Comparison of ENCODE assay signal across 26 cellular contexts in the genomic region with DNA sequence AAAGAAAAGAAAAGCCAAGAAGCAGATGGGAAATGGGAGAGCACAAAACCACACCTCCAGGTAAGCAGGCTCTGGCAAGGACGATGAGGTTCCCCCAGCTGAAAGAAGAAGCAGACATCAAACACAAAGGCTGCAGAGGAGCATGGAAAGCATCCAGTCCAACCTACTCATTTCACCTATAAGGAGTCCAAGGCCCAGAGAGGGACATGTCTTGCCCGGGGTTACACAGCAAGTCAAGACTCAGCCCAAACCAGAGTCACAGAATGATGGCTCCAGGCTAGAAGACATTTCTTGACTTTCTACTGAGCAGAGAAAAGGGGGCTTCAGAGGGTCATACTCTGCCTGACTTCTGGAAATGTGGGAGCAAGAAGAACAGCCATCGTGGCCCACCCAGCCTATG. TPM values are rescaled to one million over a fixed set of nuclear protein-coding genes. Genes with fewer than 3 reads are reported as not detected.
DNase-seq lines count a peak whose midpoint lies in the region; ATAC-seq, FAIRE-seq and TF ChIP-seq lines count a peak whose summit lies in the region.
"Had no signal": no experiment of that assay in that cellular context is flagged by ENCODE, and none has a peak within 500 bp of the region (broad histone marks: within the 10 kb centered on the region; RNA-seq: fewer than 3 reads in every experiment).

No MANE protein-coding gene starts in this region.

- H3K4me3 Mint-ChIP-seq in activated CD8-positive, alpha-beta memory T cell treated with anti-CD3 and anti-CD28 coated beads, Interleukin-2, amount 10 ng/mL, durations not matched to agents 7 days and 5 days: no peak overlapping the region
- H3K4me3 Mint-ChIP-seq: CD4-positive, alpha-beta memory T cell; CD4-positive, CD25-positive, alpha-beta regulatory T cell; CD8-positive, alpha-beta memory T cell had no signal

- no peak for TF ChIP-seq CTCF in HepG2 (CRISPR knock-in tag; IDR thresholded peaks at IDR 0.05)
- TF ChIP-seq CTCF in right lobe of liver (IDR thresholded peaks at IDR 0.05): no peak
- no peak for TF ChIP-seq CTCF in HEK293 (tag by site-specific recombination; IDR thresholded peaks at IDR 0.05)
- TF ChIP-seq CTCF in K562 (IDR thresholded peaks at IDR 0.05 in 2 of 3, conservative IDR thresholded peaks at IDR 0.05 in 1 of 3; ENCODE audit: insufficient read depth in 2 of 3, low read depth in 1 of 3, low read length in 3 of 3): no peak
- TF ChIP-seq CTCF in upper lobe of right lung (IDR thresholded peaks at IDR 0.05): no peak
- no peak for TF ChIP-seq CTCF in body of pancreas (IDR thresholded peaks at IDR 0.05)

- intact Hi-C loops in HepG2 (cut with micrococcal nuclease; ENCODE audit: unreplicated experiment) (no loop called here), right lobe of liver (cut with DNase I) (no loop called here), K562 (cut with micrococcal nuclease) (no loop called here), upper lobe of right lung (cut with DNase I) (no loop called here), body of pancreas (cut with DNase I) (no loop called here)

- ATAC-seq in HepG2: no peak
- no peak for ATAC-seq in right lobe of liver
- no peak for ATAC-seq in K562
- no peak for ATAC-seq in upper lobe of right lung
- no peak for ATAC-seq in body of pancreas
- no peak for ATAC-seq in activated CD8-positive, alpha-beta memory T cell treated with anti-CD3 and anti-CD28 coated beads, Interleukin-2, amount 10 ng/mL, durations not matched to agents 7 days and 5 days

- TF ChIP-seq RAD21 in HepG2 (CRISPR knock-in tag; IDR thresholded peaks at IDR 0.05) (no peak), K562 (CRISPR knock-in tag; conservative IDR thresholded peaks at IDR 0.05 in 1 of 2, IDR thresholded peaks at IDR 0.05 in 1 of 2) (no peak)

- POLR2A ChIA-PET in HepG2 (lab: Yijun Ruan, JAX) (interaction anchor here (2.8 to 11.7 kb wide), 3 partner anchors 20 to 78 kb away, joined by 10 to 187 read pairs (median 13); no protein-coding TSS in a partner anchor), HEK293 (lab: Yijun Ruan, JAX) (interaction anchor here (0.7 kb wide), 2 partner anchors 128 to 1182 kb away, joined by 3 to 4 read pairs; no protein-coding TSS in a partner anchor), K562 (lab: Yijun Ruan, JAX) (interaction anchor here (0.7 to 1.3 kb wide), 4 partner anchors 10 to 149 kb away, joined by 3 read pairs; no protein-coding TSS in a partner anchor)

- H3K4me1 ChIP-seq in HepG2 (ENCODE audit: insufficient read depth, low read length): peaks cover 85% of the 10 kb centered on the region
- H3K4me1 ChIP-seq in right lobe of liver: peaks cover 0 to 17% (median 4%) of the 10 kb centered on the region in 4 donors
- H3K4me1 ChIP-seq in HEK293 (ENCODE audit: control insufficient read depth, insufficient read depth, low read length): peaks cover 13% of the 10 kb centered on the region
- H3K4me1 ChIP-seq in K562 (replicated peaks in 1 of 2; ENCODE audit: control insufficient read depth in 2 of 2, insufficient read depth in 2 of 2, low read length in 2 of 2): peaks cover 0 to 17% of the 10 kb centered on the region in 2 experiments; a peak in 2 of 5 replicates
- peaks cover 26% of the 10 kb centered on the region for H3K4me1 ChIP-seq in upper lobe of right lung
- H3K4me1 ChIP-seq in body of pancreas: peaks cover 17% of the 10 kb centered on the region
- H3K4me1 ChIP-seq: BE2C had no signal

- BruUV-seq in HepG2 (replicated peaks; lab: Mats Ljungman, UMichigan) (no TSS peak), K562 (replicated peaks; lab: Mats Ljungman, UMichigan) (no TSS peak)

- peaks cover 8% of the 10 kb centered on the region for H3K4me1 Mint-ChIP-seq in activated CD8-positive, alpha-beta memory T cell treated with anti-CD3 and anti-CD28 coated beads, Interleukin-2, amount 10 ng/mL, durations not matched to agents 7 days and 5 days

- H3K79me2 ChIP-seq in HepG2 (ENCODE audit: insufficient read depth, low read length): no peaks in the 10 kb centered on the region
- H3K79me2 ChIP-seq in K562 (ENCODE audit: control insufficient read depth, insufficient read depth, low read length): no peaks in the 10 kb centered on the region

- H3K4me3 ChIP-seq in HepG2 (replicated peaks in 1 of 3; ENCODE audit: insufficient read depth in 1 of 3, low read depth in 2 of 3, low read length in 3 of 3) (no peak overlapping the region), right lobe of liver (no peak overlapping the region), HEK293 (ENCODE audit: low read depth, low read length) (no peak overlapping the region), K562 (no peak overlapping the region), upper lobe of right lung (no peak overlapping the region), body of pancreas (no peak overlapping the region)
- H3K4me3 ChIP-seq: BLaER1 had no signal

- 65% methylated on average over 3 of the region's 3 CpGs for WGBS in HepG2 (ENCODE audit: low lambda C conversion rate)
- 40% methylated on average over 2 of the region's 3 CpGs for WGBS in right lobe of liver (ENCODE audit: insufficient coverage, low coverage, low lambda C conversion rate, missing lambda C conversion rate)
- WGBS in K562 (ENCODE audit: insufficient coverage, low coverage, missing lambda C conversion rate): 3% methylated on average over 3 of the region's 3 CpGs
- 44 to 60% methylated on average over 2 to 3 of the region's 3 CpGs for WGBS in body of pancreas, 2 donors

- no peak overlapping the region for H3K9ac ChIP-seq in HepG2 (ENCODE audit: insufficient read depth, low read depth, low read length)
- no peak overlapping the region for H3K9ac ChIP-seq in K562 (ENCODE audit: insufficient read depth in 1 of 2, low read depth in 2 of 2, low read length in 2 of 2)
- H3K9ac ChIP-seq: BLaER1 had no signal

- no peak overlapping the region for H3K27ac Mint-ChIP-seq in activated CD8-positive, alpha-beta memory T cell treated with anti-CD3 and anti-CD28 coated beads, Interleukin-2, amount 10 ng/mL, durations not matched to agents 7 days and 5 days
- H3K27ac Mint-ChIP-seq: CD14-positive monocyte; CD4-positive, alpha-beta memory T cell; CD4-positive, CD25-positive, alpha-beta regulatory T cell; CD8-positive, alpha-beta memory T cell had no signal

- H3K4me2 ChIP-seq in HepG2 (ENCODE audit: low read depth, low read length) (no peak overlapping the region), K562 (ENCODE audit: insufficient read depth, low read length) (no peak overlapping the region)
- H3K4me2 ChIP-seq: BLaER1 had no signal

- H3K9me1 ChIP-seq in K562 (ENCODE audit: control insufficient read depth, insufficient read depth, low read length): no peaks in the 10 kb centered on the region

- H3K36me3 ChIP-seq in HepG2 (replicated peaks in 1 of 2; ENCODE audit: control insufficient read depth in 1 of 2, insufficient read depth in 2 of 2, low read length in 2 of 2) (no peaks in the 10 kb centered on the region), right lobe of liver (no peaks in the 10 kb centered on the region), HEK293 (ENCODE audit: control insufficient read depth in 2 of 2, insufficient read depth in 1 of 2, low read length in 2 of 2) (no peaks in the 10 kb centered on the region), K562 (ENCODE audit: control insufficient read depth, insufficient read depth, low read length) (no peaks in the 10 kb centered on the region), upper lobe of right lung (no peaks in the 10 kb centered on the region), body of pancreas (replicated peaks in 1 of 2; ENCODE audit: insufficient read depth in 1 of 2, low read depth in 2 of 2) (no peaks in the 10 kb centered on the region)
- H3K36me3 ChIP-seq: BE2C, BLaER1 had no signal

- H2AFZ ChIP-seq in HepG2 (ENCODE audit: low read length) (no peak overlapping the region), K562 (ENCODE audit: low read depth, low read length) (no peak overlapping the region)

- TF ChIP-seq POLR2A in HepG2 (IDR thresholded peaks at IDR 0.05; ENCODE audit: insufficient read depth in 1 of 2, low read depth in 2 of 2, low read length in 2 of 2) (no peak), right lobe of liver (IDR thresholded peaks at IDR 0.05) (no peak), K562 (conservative IDR thresholded peaks at IDR 0.05) (no peak), body of pancreas (IDR thresholded peaks at IDR 0.05) (no peak)

- FAIRE-seq in HepG2 (lab: Jason Lieb, UNC) (no peak), K562 (lab: Jason Lieb, UNC) (no peak)
- FAIRE-seq: A204.1, D721Med, G401.6, GM12891, GM19239 had no signal

- H3K27me3 ChIP-seq in HepG2 (ENCODE audit: control insufficient read depth in 1 of 2, insufficient read depth in 2 of 2, low read length in 2 of 2) (no peaks in the 10 kb centered on the region; a peak in 1 of 5 replicates), right lobe of liver (peaks cover 3 to 11% of the 10 kb centered on the region in 2 donors), K562 (ENCODE audit: control insufficient read depth in 2 of 2, insufficient read depth in 2 of 2, low read length in 2 of 2) (peaks cover 32 to 44% of the 10 kb centered on the region in 2 experiments; a peak in 4 of 5 replicates), upper lobe of right lung (peaks cover 13% of the 10 kb centered on the region), body of pancreas (no peaks in the 10 kb centered on the region)

- H3K9me3 Mint-ChIP-seq in activated CD8-positive, alpha-beta memory T cell treated with anti-CD3 and anti-CD28 coated beads, Interleukin-2, amount 10 ng/mL, durations not matched to agents 7 days and 5 days (ENCODE audit: low read depth): no peaks in the 10 kb centered on the region
- H3K9me3 Mint-ChIP-seq: CD4-positive, alpha-beta memory T cell; CD4-positive, CD25-positive, alpha-beta regulatory T cell; CD8-positive, alpha-beta memory T cell had no signal

- H3K27ac ChIP-seq in HepG2 (ENCODE audit: extremely low read length, insufficient read depth, low read length) (no peak overlapping the region), right lobe of liver (no peak overlapping the region), HEK293 (ENCODE audit: extremely low read depth, low read depth, low read length) (no peak overlapping the region), K562 (ENCODE audit: extremely low read depth, low read depth, low read length) (no peak overlapping the region), upper lobe of right lung (no peak overlapping the region), body of pancreas (no peak overlapping the region)
- H3K27ac ChIP-seq: BLaER1 had no signal

- in situ Hi-C loops in HepG2 (cut with HindIII; ENCODE audit: extremely low pct_ligation_motif_present, low pct_unique_long_range_greater_than_20kb) (no loop called here), K562 (cut with MboI) (no loop called here)

- H4K20me1 ChIP-seq in HepG2 (ENCODE audit: insufficient read depth, low read length) (no peaks in the 10 kb centered on the region), K562 (replicated peaks; ENCODE audit: control insufficient read depth, insufficient read depth, low read length) (peaks cover 9% of the 10 kb centered on the region; the same call in 1 of the 2 replicates)

- no peaks in the 10 kb centered on the region for H3K36me3 Mint-ChIP-seq in activated CD8-positive, alpha-beta memory T cell treated with anti-CD3 and anti-CD28 coated beads, Interleukin-2, amount 10 ng/mL, durations not matched to agents 7 days and 5 days
- H3K36me3 Mint-ChIP-seq: CD4-positive, alpha-beta memory T cell; CD4-positive, CD25-positive, alpha-beta regulatory T cell; CD8-positive, alpha-beta memory T cell had no signal

- H3K9me3 ChIP-seq in HepG2 (ENCODE audit: low read length): no peaks in the 10 kb centered on the region
- no peaks in the 10 kb centered on the region for H3K9me3 ChIP-seq in right lobe of liver
- H3K9me3 ChIP-seq in HEK293 (ENCODE audit: control insufficient read depth, insufficient read depth, low read depth, low read length): no peaks in the 10 kb centered on the region
- H3K9me3 ChIP-seq in K562 (replicated peaks; ENCODE audit: control insufficient read depth, insufficient read depth, low read depth, low read length): no peaks in the 10 kb centered on the region
- no peaks in the 10 kb centered on the region for H3K9me3 ChIP-seq in upper lobe of right lung
- no peaks in the 10 kb centered on the region for H3K9me3 ChIP-seq in body of pancreas
- H3K9me3 ChIP-seq: BE2C, BLaER1 had no signal

- CTCF ChIA-PET in HepG2 (lab: Yijun Ruan, JAX; ENCODE audit: low intra/inter-chr PET ratio, low total read pairs): no interaction called here
- CTCF ChIA-PET in HEK293 (lab: Yijun Ruan, JAX): interaction anchor here (0.6 to 1.1 kb wide), 3 partner anchors 38 to 132 kb away, joined by 3 to 5 read pairs (median 3); no protein-coding TSS in a partner anchor
- CTCF ChIA-PET in K562 (lab: Yijun Ruan, JAX; ENCODE audit: low intra/inter-chr PET ratio): no interaction called here
- CTCF ChIA-PET in activated CD8-positive, alpha-beta memory T cell treated with anti-CD3 and anti-CD28 coated beads, Interleukin-2, amount 10 ng/mL, durations not matched to agents 7 days and 5 days (lab: Charles Lee): interaction anchor here (0.7 kb wide), 1 partner anchor 28 kb away, joined by 3 read pairs; no protein-coding TSS in a partner anchor

- H3K27me3 Mint-ChIP-seq in activated CD8-positive, alpha-beta memory T cell treated with anti-CD3 and anti-CD28 coated beads, Interleukin-2, amount 10 ng/mL, durations not matched to agents 7 days and 5 days: peaks cover 54% of the 10 kb centered on the region

- TF ChIP-seq EP300 in HepG2 (IDR thresholded peaks at IDR 0.05; ENCODE audit: low read depth in 2 of 2, low read length in 2 of 2): no peak
- no peak for TF ChIP-seq EP300 in HepG2 (CRISPR knock-in tag; IDR thresholded peaks at IDR 0.05; ENCODE audit: borderline replicate concordance)
- no peak for TF ChIP-seq EP300 in K562 (IDR thresholded peaks at IDR 0.05; ENCODE audit: low read length)

- DNase-seq in HepG2 (ENCODE audit: low spot score): no peak
- DNase-seq in right lobe of liver: no peak
- no peak for DNase-seq in K562 (ENCODE audit: extremely low read depth in 1 of 4, low spot score in 3 of 4)
- peak; percentile 30 for DNase-seq in upper lobe of right lung
- no peak for DNase-seq in body of pancreas
- no peak for DNase-seq in activated CD4-positive, alpha-beta T cell treated with anti-CD3 and anti-CD28 coated beads, Interleukin-2, amount 50 U/mL, for 4 hours
- no peak for DNase-seq in activated CD8-positive, alpha-beta memory T cell treated with anti-CD3 and anti-CD28 coated beads, Interleukin-2, amount 10 ng/mL, durations not matched to agents 7 days and 5 days
- DNase-seq: 8988T; ACHN; BE2C; C1 segment of cervical spinal cord; Calu3; CD4-positive, alpha-beta memory T cell; CD4-positive, CD25-positive, alpha-beta regulatory T cell; CD8-positive, alpha-beta memory T cell; COR-L47; DMS79 treated with DMSO at 0.1 percent for 48 hours; GF-D8 had no signal

RNA-seq across cellular contexts. Expression of a gene that starts 45.6 kb away (rescaled TPM):
- total RNA-seq in HepG2 (2016; rRNA removed; fragmentation: Illumina TruSeq; extraction: Trizol): 11.0 TPM in 2 replicates
- total RNA-seq in HepG2 (2016; cell fraction: cytosol; rRNA removed; fragmentation: Illumina TruSeq; extraction: Trizol; ENCODE audit: low read depth): 2.8 and 3.0 TPM in 2 replicates
- total RNA-seq in HepG2 (2016; cell fraction: insoluble cytoplasmic fraction; rRNA removed; fragmentation: Illumina TruSeq; extraction: Trizol): 9.5 and 11.3 TPM in 2 replicates
- 15.4 and 15.8 TPM in 2 replicates for total RNA-seq in HepG2 (2016; cell fraction: membrane; rRNA removed; fragmentation: Illumina TruSeq; extraction: Trizol)
- total RNA-seq in HepG2 (2016; cell fraction: nucleus; rRNA removed; fragmentation: Illumina TruSeq; extraction: Trizol): 14.9 TPM in 2 replicates
- polyA plus RNA-seq in HepG2 (2011; rRNA removed): 12.4 and 15.9 TPM in 2 replicates
- polyA plus RNA-seq in HepG2 (2011; cell fraction: cytosol; rRNA removed): 6.6 and 10.1 TPM in 2 replicates
- polyA plus RNA-seq in HepG2 (2011; cell fraction: nucleus; rRNA removed): 47.8 and 59.4 TPM in 2 replicates
- polyA plus RNA-seq in HepG2 (2012): 53.6 and 69.1 TPM in 2 replicates
- 10.9 and 11.7 TPM in 2 replicates for polyA plus RNA-seq in HepG2 (2016; cell fraction: cytosol; fragmentation: Illumina TruSeq; extraction: Trizol; ENCODE audit: low read depth)
- 37.6 and 56.8 TPM in 2 replicates for polyA plus RNA-seq in HepG2 (2016; cell fraction: insoluble cytoplasmic fraction; fragmentation: Illumina TruSeq; extraction: Trizol; ENCODE audit: low read depth)
- polyA plus RNA-seq in HepG2 (2016; cell fraction: membrane; fragmentation: Illumina TruSeq; extraction: Trizol; ENCODE audit: low read depth): 44.1 and 44.7 TPM in 2 replicates
- polyA plus RNA-seq in HepG2 (2016; cell fraction: nucleus; fragmentation: Illumina TruSeq; extraction: Trizol; ENCODE audit: insufficient read depth, low read depth): 75.1 and 80.7 TPM in 2 replicates
- polyA minus RNA-seq in HepG2 (2011; rRNA and poly(A)+ RNA removed; ENCODE audit: low replicate concordance): 3.3 and 26.4 TPM in 2 replicates
- polyA minus RNA-seq in HepG2 (2011; cell fraction: cytosol; rRNA and poly(A)+ RNA removed): 29.5 and 30.0 TPM in 2 replicates
- 15.2 and 15.5 TPM in 2 replicates for polyA minus RNA-seq in HepG2 (2011; cell fraction: nucleus; rRNA and poly(A)+ RNA removed)
- total RNA-seq in right lobe of liver: 10 to 100 TPM; 12.6 to 19.2 (median 14.9) TPM
- total RNA-seq in K562 (2011; cell fraction: chromatin; rRNA removed; ENCODE audit: low replicate concordance): 5.5 and 10.3 TPM in 2 replicates
- 4.9 and 8.2 TPM in 2 replicates for total RNA-seq in K562 (2011; cell fraction: nucleolus; rRNA removed)
- total RNA-seq in K562 (2011; cell fraction: nucleoplasm; rRNA removed): 5.6 and 10.2 TPM in 2 replicates
- total RNA-seq in K562 (2014; rRNA removed): 3.4 and 5.9 TPM in 2 replicates
- total RNA-seq in K562 (2014; rRNA removed; fragmentation: Illumina TruSeq; extraction: Trizol): 0.70 and 1.1 TPM in 2 replicates
- total RNA-seq in K562 (2015; rRNA removed; fragmentation: Illumina TruSeq; extraction: Trizol): 2.3 TPM in 2 replicates
- 26.7 and 29.4 TPM in 2 replicates for total RNA-seq in K562 (2021)
- 1.2 and 2.9 TPM in 2 replicates for polyA plus RNA-seq in K562 (2011; rRNA removed)
- polyA plus RNA-seq in K562 (2011; cell fraction: cytosol; rRNA removed): 1.5 and 3.9 TPM in 2 replicates
- polyA plus RNA-seq in K562 (2011; cell fraction: nucleus; rRNA removed): 4.4 and 9.6 TPM in 2 replicates
- polyA plus RNA-seq in K562 (2012): 17.6 and 30.3 TPM in 2 replicates
- 5.9 and 13.8 TPM in 2 replicates for polyA plus RNA-seq in K562 (2014; fragmentation: Illumina TruSeq; extraction: Trizol)
- under 1 TPM; 0.11 TPM for polyA plus RNA-seq in K562 (2014; fragmentation: Nextera tagmentation; extraction: Ambion mirVana)
- polyA plus RNA-seq in K562 (2014; rRNA removed): 6.7 and 7.4 TPM in 2 replicates
- 0.87 and 1.4 TPM in 2 replicates for polyA minus RNA-seq in K562 (2011; rRNA and poly(A)+ RNA removed)
- polyA minus RNA-seq in K562 (2011; cell fraction: cytosol; rRNA and poly(A)+ RNA removed): 7.2 and 14.0 TPM in 2 replicates
- 2.9 and 4.7 TPM in 2 replicates for polyA minus RNA-seq in K562 (2011; cell fraction: nucleus; rRNA and poly(A)+ RNA removed)
- total RNA-seq in upper lobe of right lung: 29.9 TPM
- 10 to 100 TPM in 1 of 2 donors, 1 to 10 TPM in 1; 8.6 to 10.5 TPM for total RNA-seq in body of pancreas
- 1 to 10 TPM; 6.5 to 7.7 TPM for total RNA-seq in activated CD8-positive, alpha-beta memory T cell treated with anti-CD3 and anti-CD28 coated beads, Interleukin-2, amount 10 ng/mL, durations not matched to agents 7 days and 5 days

Comparison
In these comparisons a context has a peak if more than half of its experiments do, and no peak if none do; other contexts are left out.
1. CTCF ChIA-PET loops: an anchor here in HEK293 (0.6 to 1.1 kb wide) and activated CD8-positive, alpha-beta memory T cell treated with anti-CD3 and anti-CD28 coated beads, Interleukin-2, amount 10 ng/mL, durations not matched to agents 7 days and 5 days (0.7 kb wide); none called in HepG2 and K562.